In the genomic region with DNA sequence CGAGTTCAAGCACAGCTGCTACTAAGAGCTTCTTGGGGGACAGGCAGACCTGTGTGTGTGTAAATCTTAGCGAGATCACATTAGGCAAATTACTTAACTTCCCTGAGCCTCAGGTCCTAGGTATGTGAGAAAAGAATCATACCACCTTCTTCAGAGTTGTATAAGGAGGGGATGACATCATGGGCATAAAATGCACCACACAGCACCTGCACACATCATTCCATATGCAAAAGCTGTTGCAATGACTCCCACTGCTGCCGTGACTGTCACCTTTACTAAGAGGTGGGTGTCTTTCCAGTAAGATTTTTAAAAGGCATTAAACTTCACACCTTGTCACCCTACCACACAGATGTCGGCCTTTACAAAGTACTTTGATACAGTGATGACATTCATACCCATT, we compare ENCODE assay signal across 8 cellular contexts.
DNase-seq lines count a peak whose midpoint lies in the region; ATAC-seq and TF ChIP-seq lines count a peak whose summit lies in the region.

No MANE protein-coding gene starts in this region.

- peak overlapping the region; percentile 29 for H3K4me2 ChIP-seq in parathyroid adenoma (ENCODE audit: low read length)

- TF ChIP-seq CTCF in epithelial cell of proximal tubule (conservative IDR thresholded peaks at IDR 0.05; ENCODE audit: low read depth, low read length) (no peak), parathyroid adenoma (IDR thresholded peaks at IDR 0.05) (no peak)

- DNase-seq in NAMALWA (ENCODE audit: low spot score), result peak; percentile 1
- no peak for DNase-seq in epithelial cell of proximal tubule (ENCODE audit: low read depth)
- no peak for DNase-seq in NCI-H774 (lab: John Stamatoyannopoulos, UW)
- no peak for DNase-seq in NCI-H345 treated with DMSO at 0.1 percent for 48 hours (lab: John Stamatoyannopoulos, UW; ENCODE audit: unreplicated experiment)
- no peak for DNase-seq in DMS153 treated with DMSO at 0.1 percent for 48 hours (lab: John Stamatoyannopoulos, UW; ENCODE audit: unreplicated experiment)
- no peak for DNase-seq in H4 (ENCODE audit: low spot score)

- ATAC-seq in GM21381 (IDR thresholded peaks at IDR 0.05; ENCODE audit: unreplicated experiment), result peak; percentile 1

- peak overlapping the region; percentile 43 for H3K27ac ChIP-seq in parathyroid adenoma

- no peaks in the 10 kb centered on the region for H3K9me3 ChIP-seq in parathyroid adenoma (ENCODE audit: control insufficient read depth, low read length)

- peaks cover 9% of the 10 kb centered on the region for H3K4me1 ChIP-seq in parathyroid adenoma

- H3K4me3 ChIP-seq in epithelial cell of proximal tubule (ENCODE audit: low read depth, low read length) (peak overlapping the region; percentile 14), parathyroid adenoma (ENCODE audit: low read depth, low read length) (no peak overlapping the region)

- no peaks in the 10 kb centered on the region for H3K79me2 ChIP-seq in parathyroid adenoma

- no peaks in the 10 kb centered on the region for H3K36me3 ChIP-seq in parathyroid adenoma (ENCODE audit: control insufficient read depth, insufficient read depth, low read length)

- no peak overlapping the region for H3K9ac ChIP-seq in parathyroid adenoma

- H3K27me3 ChIP-seq in parathyroid adenoma (ENCODE audit: control insufficient read depth, insufficient read depth, low read length), result no peaks in the 10 kb centered on the region

- peak overlapping the region; percentile 82 for H2AFZ ChIP-seq in parathyroid adenoma
